23 cellular contexts compared by ENCODE assay signal in genomic region chr5:135112008-135112670, GRCh38.
A peak's percentile ranks its signal among the peaks of the same experiment; 100 is the strongest.
DNase-seq lines count a peak whose midpoint lies in the region; FAIRE-seq and TF ChIP-seq lines count a peak whose summit lies in the region.
"Had no signal": no experiment of that assay in that cellular context is flagged by ENCODE, and none has a peak within 500 bp of the region (broad histone marks: within the 10 kb centered on the region; RNA-seq: fewer than 3 reads in every experiment).

No MANE protein-coding gene starts in this region.

- H3K4me1 ChIP-seq in vagina: peaks cover 43% of the 10 kb centered on the region
- H3K4me1 ChIP-seq: pancreas, right lobe of liver had no signal

- intact Hi-C loops in vagina (cut with DNase I): no loop called here

- peaks cover 19% of the 10 kb centered on the region for H3K27me3 Mint-ChIP-seq in nephron (ENCODE audit: low read depth)
- H3K27me3 Mint-ChIP-seq: activated naive CD8-positive, alpha-beta T cell treated with anti-CD3 and anti-CD28 coated beads for 36 hours had no signal

- H3K4me3 Mint-ChIP-seq in nephron: no peak overlapping the region
- H3K4me3 Mint-ChIP-seq: activated naive CD8-positive, alpha-beta T cell treated with anti-CD3 and anti-CD28 coated beads for 36 hours; CD8-positive, alpha-beta T cell; naive thymus-derived CD4-positive, alpha-beta T cell; stimulated activated effector memory CD8-positive, alpha-beta T cell treated with anti-CD3 and anti-CD28 coated beads, Interleukin-12 subunit alpha, Interleukin-12 subunit beta, amount 100 ng/mL, for 72 hours; T-helper 2 cell treated with Interferon-gamma antibody and Interleukin-4, amounts not matched to agents 5 μg/mL and 100 μg/mL, for 36 hours had no signal

- H3K4me3 ChIP-seq in bronchial epithelial cell (ENCODE audit: low read depth, low read length) (no peak overlapping the region), vagina (no peak overlapping the region)
- H3K4me3 ChIP-seq: pancreas, right lobe of liver had no signal

- no peaks in the 10 kb centered on the region for H3K9me3 ChIP-seq in vagina
- H3K9me3 ChIP-seq: pancreas, right lobe of liver, SK-N-SH had no signal

- H3K27me3 ChIP-seq in bronchial epithelial cell (ENCODE audit: control insufficient read depth, insufficient read depth, low read length) (no peaks in the 10 kb centered on the region), vagina (no peaks in the 10 kb centered on the region)
- H3K27me3 ChIP-seq: pancreas, right lobe of liver had no signal

- DNase-seq in NCI-H1436 (lab: John Stamatoyannopoulos, UW): peak; percentile 15
- no peak for DNase-seq in NCI-H1436 treated with DMSO at 0.1 percent for 48 hours (lab: John Stamatoyannopoulos, UW)
- DNase-seq in bronchial epithelial cell (ENCODE audit: low read depth): no peak
- DNase-seq in vagina (ENCODE audit: extremely low spot score in 2 of 2): no peak
- no peak for DNase-seq in NCI-H2171 (lab: John Stamatoyannopoulos, UW)
- DNase-seq in stimulated activated CD4-positive, alpha-beta T cell treated with anti-CD3 and anti-CD28 coated beads, Interleukin-1b, Interleukin-23, amount 100 ng/mL, for 48 hours: no peak
- no peak for DNase-seq in DMS53 treated with DMSO at 0.1 percent for 48 hours (lab: John Stamatoyannopoulos, UW; ENCODE audit: unreplicated experiment)
- DNase-seq: activated CD4-positive, alpha-beta T cell treated with anti-CD3 and anti-CD28 coated beads, Interleukin-2, amount 50 U/mL, for 1 hour; activated naive CD8-positive, alpha-beta T cell treated with anti-CD3 and anti-CD28 coated beads for 36 hours; CD8-positive, alpha-beta T cell; effector memory CD4-positive, alpha-beta T cell; glutamatergic neuron; mesendoderm; naive thymus-derived CD4-positive, alpha-beta T cell; NCI-H2081 treated with DMSO at 0.1 percent for 48 hours; NCI-H510A treated with DMSO at 0.1 percent for 48 hours; right lobe of liver; SK-N-SH had no signal

- H3K9me3 Mint-ChIP-seq in nephron: no peaks in the 10 kb centered on the region
- H3K9me3 Mint-ChIP-seq: activated naive CD8-positive, alpha-beta T cell treated with anti-CD3 and anti-CD28 coated beads for 36 hours; CD8-positive, alpha-beta T cell; naive thymus-derived CD4-positive, alpha-beta T cell; stimulated activated effector memory CD8-positive, alpha-beta T cell treated with anti-CD3 and anti-CD28 coated beads, Interleukin-12 subunit alpha, Interleukin-12 subunit beta, amount 100 ng/mL, for 72 hours; T-helper 2 cell treated with Interferon-gamma antibody and Interleukin-4, amounts not matched to agents 5 μg/mL and 100 μg/mL, for 36 hours had no signal

- peak; percentile 83 for FAIRE-seq in bronchial epithelial cell (lab: Jason Lieb, UNC)
- FAIRE-seq: pancreas had no signal

- H3K4me1 Mint-ChIP-seq in nephron: peaks cover 35% of the 10 kb centered on the region
- H3K4me1 Mint-ChIP-seq: activated naive CD8-positive, alpha-beta T cell treated with anti-CD3 and anti-CD28 coated beads for 36 hours; naive thymus-derived CD4-positive, alpha-beta T cell; stimulated activated effector memory CD8-positive, alpha-beta T cell treated with anti-CD3 and anti-CD28 coated beads, Interleukin-12 subunit alpha, Interleukin-12 subunit beta, amount 100 ng/mL, for 72 hours had no signal

- H3K36me3 ChIP-seq in bronchial epithelial cell (ENCODE audit: control insufficient read depth, insufficient read depth, low read length) (no peaks in the 10 kb centered on the region), vagina (no peaks in the 10 kb centered on the region)
- H3K36me3 ChIP-seq: pancreas, right lobe of liver had no signal

- no peaks in the 10 kb centered on the region for H3K36me3 Mint-ChIP-seq in nephron (ENCODE audit: low read depth)
- H3K36me3 Mint-ChIP-seq: activated naive CD8-positive, alpha-beta T cell treated with anti-CD3 and anti-CD28 coated beads for 36 hours; CD8-positive, alpha-beta T cell; naive thymus-derived CD4-positive, alpha-beta T cell; stimulated activated effector memory CD8-positive, alpha-beta T cell treated with anti-CD3 and anti-CD28 coated beads, Interleukin-12 subunit alpha, Interleukin-12 subunit beta, amount 100 ng/mL, for 72 hours had no signal

- TF ChIP-seq CTCF in bronchial epithelial cell (IDR thresholded peaks at IDR 0.05; ENCODE audit: insufficient read depth, low read length, severe bottlenecking): no peak
- no peak for TF ChIP-seq CTCF in nephron (IDR thresholded peaks at IDR 0.05; ENCODE audit: unreplicated experiment in 3 of 3)
- no peak for TF ChIP-seq CTCF in vagina (IDR thresholded peaks at IDR 0.05)

- peak overlapping the region; percentile 57 for H3K27ac ChIP-seq in vagina
- H3K27ac ChIP-seq: 22Rv1, pancreas, right lobe of liver had no signal

- peak overlapping the region in 2 of 3 experiments; percentile 25 to 45 for H3K27ac Mint-ChIP-seq in nephron
- H3K27ac Mint-ChIP-seq: activated naive CD8-positive, alpha-beta T cell treated with anti-CD3 and anti-CD28 coated beads for 36 hours; CD8-positive, alpha-beta T cell; naive thymus-derived CD4-positive, alpha-beta T cell; stimulated activated effector memory CD8-positive, alpha-beta T cell treated with anti-CD3 and anti-CD28 coated beads, Interleukin-12 subunit alpha, Interleukin-12 subunit beta, amount 100 ng/mL, for 72 hours; T-helper 2 cell treated with Interferon-gamma antibody and Interleukin-4, amounts not matched to agents 5 μg/mL and 100 μg/mL, for 36 hours had no signal

- no peak for TF ChIP-seq POLR2A in vagina (IDR thresholded peaks at IDR 0.05)
